ENCODE assay signal across 1 cellular context in genomic region chr12:43884683-43885410, GRCh38.
TF ChIP-seq lines count a peak whose summit lies in the region.

No MANE protein-coding gene starts in this region.

TF ChIP-seq in GM23338, 12 proteins besides CTCF, POLR2A, EP300 and RAD21:
- no peak for TF ChIP-seq ZNF462 (CRISPR knock-in tag; IDR thresholded peaks at IDR 0.05)
- no peak for TF ChIP-seq ETS1 (IDR thresholded peaks at IDR 0.05)
- TF ChIP-seq JUNB (IDR thresholded peaks at IDR 0.05; ENCODE audit: unreplicated experiment): no peak
- TF ChIP-seq STAT1 (IDR thresholded peaks at IDR 0.05; ENCODE audit: unreplicated experiment): no peak
- TF ChIP-seq REST (IDR thresholded peaks at IDR 0.05; ENCODE audit: unreplicated experiment): no peak
- no peak for TF ChIP-seq POLR2AphosphoS5 (IDR thresholded peaks at IDR 0.05; ENCODE audit: low read depth)
- TF ChIP-seq NANOG (IDR thresholded peaks at IDR 0.05; ENCODE audit: borderline replicate concordance): no peak
- no peak for TF ChIP-seq ZNF331 (CRISPR knock-in tag; IDR thresholded peaks at IDR 0.05; ENCODE audit: low read depth)
- TF ChIP-seq ZNF114 (CRISPR knock-in tag; IDR thresholded peaks at IDR 0.05): no peak
- no peak for TF ChIP-seq EZH2 (IDR thresholded peaks at IDR 0.05; ENCODE audit: low read depth, unreplicated experiment)
- TF ChIP-seq EZH2phosphoT487 (IDR thresholded peaks at IDR 0.05; ENCODE audit: unreplicated experiment): no peak
- TF ChIP-seq CREB1 (CRISPR knock-in tag; IDR thresholded peaks at IDR 0.05; ENCODE audit: low read depth): no peak
TF ChIP-seq in GM23338: peak in this region for 0.
